ENCODE assay signal across 8 cellular contexts in genomic region chrX:72305286-72306084, GRCh38. TPM values are rescaled to one million over a fixed set of nuclear protein-coding genes. Genes with fewer than 3 reads are reported as not detected.
A peak's percentile ranks its signal among the peaks of the same experiment; 100 is the strongest.
DNase-seq lines count a peak whose midpoint lies in the region; ATAC-seq and TF ChIP-seq lines count a peak whose summit lies in the region.

TSS of gene CITED1 (minus strand) at chrX:72305914. CDS start at chrX:72302869, 3,045 bp downstream.

- POLR2A ChIA-PET in PC-9 (lab: Charles Lee; ENCODE audit: unreplicated experiment) = no interaction called here
- POLR2A ChIA-PET in GM10248 (lab: Yijun Ruan, JAX) = no interaction called here

- peak within 1 kb of the TSS; percentile 26 for H3K4me3 ChIP-seq in GM12865 (ENCODE audit: low read depth, low read length)
- H3K4me3 ChIP-seq in PC-9 = peak within 1 kb of the TSS; percentile 61; the same call in 1 of the 2 replicates
- peak within 1 kb of the TSS; percentile 50 to 68 for H3K4me3 ChIP-seq in muscle layer of duodenum (ENCODE audit: low read depth in 1 of 2, low read length in 2 of 2)

- ATAC-seq in HG03095 (IDR thresholded peaks at IDR 0.05; ENCODE audit: unreplicated experiment) = no peak
- ATAC-seq in HG02642 (IDR thresholded peaks at IDR 0.05; ENCODE audit: poor library complexity, unreplicated experiment) = no peak

- CTCF ChIA-PET in PC-9 (lab: Charles Lee) = interaction anchor here (0.7 kb wide), 2 partner anchors 9 to 951 kb away, joined by 9 to 13 read pairs; no protein-coding TSS in a partner anchor
- CTCF ChIA-PET in GM10248 (lab: Yijun Ruan, JAX) = no interaction called here

- H3K9me3 ChIP-seq in PC-9 (ENCODE audit: insufficient read depth, low read depth) (no peaks in the 10 kb centered on the region), muscle layer of duodenum (ENCODE audit: control insufficient read depth in 1 of 2, low read length in 2 of 2) (no peaks in the 10 kb centered on the region)

- no peaks in the 10 kb centered on the region for H3K79me2 ChIP-seq in PC-9 (ENCODE audit: low read depth)

- intact Hi-C loops in PC-9 (cut with micrococcal nuclease; ENCODE audit: unreplicated experiment) = no loop called here

- H3K36me3 ChIP-seq in PC-9 (ENCODE audit: low read depth) = no peaks in the 10 kb centered on the region
- no peaks in the 10 kb centered on the region for H3K36me3 ChIP-seq in muscle layer of duodenum (ENCODE audit: control insufficient read depth in 1 of 2, insufficient read depth in 2 of 2, low read length in 2 of 2)

- DNase-seq in GM12865 (ENCODE audit: low read depth) (no peak), PC-9 (no peak), cerebellar cortex (ENCODE audit: low spot score) (peak; percentile 11), GM10248 (ENCODE audit: extremely low spot score) (no peak), GM10266 (ENCODE audit: extremely low spot score) (no peak)

- H3K27me3 ChIP-seq in PC-9 (ENCODE audit: insufficient read depth, low read depth) = peaks cover 32% of the 10 kb centered on the region; the same call in 1 of the 2 replicates
- no peaks in the 10 kb centered on the region for H3K27me3 ChIP-seq in muscle layer of duodenum (ENCODE audit: low read depth, low read length)

- BruUV-seq in PC-9 (replicated peaks; lab: Mats Ljungman, UMichigan) = no TSS peak

- H3K4me1 ChIP-seq in PC-9 (replicated peaks; ENCODE audit: insufficient read depth) = no peaks in the 10 kb centered on the region
- H3K4me1 ChIP-seq in muscle layer of duodenum (ENCODE audit: control insufficient read depth in 1 of 2, insufficient read depth in 2 of 2, low read length in 2 of 2) = peaks cover 7 to 8% of the 10 kb centered on the region in 2 donors

- H3K27ac ChIP-seq in PC-9 (no peak within 1 kb of the TSS), muscle layer of duodenum (ENCODE audit: low read length) (no peak within 1 kb of the TSS)

- H3F3A ChIP-seq in PC-9 (ENCODE audit: insufficient read depth, low read depth) = no peaks in the 10 kb centered on the region

- H4K20me1 ChIP-seq in PC-9 (ENCODE audit: insufficient read depth) = no peaks in the 10 kb centered on the region

- peak within 1 kb of the TSS; percentile 64; the same call in 1 of the 2 replicates for H2AFZ ChIP-seq in PC-9

- TF ChIP-seq CTCF in GM12865 (IDR thresholded peaks at IDR 0.05; ENCODE audit: insufficient read depth, low read depth, low read length, missing control alignments) (no peak), PC-9 (conservative IDR thresholded peaks at IDR 0.05) (no peak), GM10248 (IDR thresholded peaks at IDR 0.05; ENCODE audit: control extremely low read depth, extremely low read depth, low read depth, missing control alignments) (no peak), GM10266 (IDR thresholded peaks at IDR 0.05; ENCODE audit: control insufficient read depth, insufficient read depth, low read depth, missing control alignments) (no peak)

- peak within 1 kb of the TSS; percentile 87 for H3K4me2 ChIP-seq in PC-9

- H3K9me2 ChIP-seq in PC-9 (ENCODE audit: insufficient read depth) = no peaks in the 10 kb centered on the region

RNA-seq across cellular contexts. Expression of gene CITED1, which starts in this region (rescaled TPM):
- total RNA-seq in PC-9 (2021) = not detected in 2 replicates
